1 cellular context compared by ENCODE assay signal in genomic region chr12:50222275-50222783, GRCh38.
TF ChIP-seq lines count a peak whose summit lies in the region.

No MANE protein-coding gene starts in this region.

TF ChIP-seq in HEK293, 187 proteins besides CTCF, POLR2A, EP300 and RAD21 (continued from another document and continues in another):
- no peak for TF ChIP-seq ZNF645 (tag by site-specific recombination; IDR thresholded peaks at IDR 0.05)
- TF ChIP-seq ZNF112 (tag by site-specific recombination; IDR thresholded peaks at IDR 0.05) = no peak
- TF ChIP-seq ZNF10 (tag by site-specific recombination; IDR thresholded peaks at IDR 0.05) = no peak
- TF ChIP-seq PRDM4 (tag by site-specific recombination; IDR thresholded peaks at IDR 0.05) = no peak
- no peak for TF ChIP-seq ATF2 (tag by site-specific recombination; IDR thresholded peaks at IDR 0.05; ENCODE audit: low read depth)
- TF ChIP-seq ZNF585B (tag by site-specific recombination; IDR thresholded peaks at IDR 0.05) = no peak
- peak; percentile 26; the same call in 1 of the 2 replicates for TF ChIP-seq OSR2 (tag by site-specific recombination; IDR thresholded peaks at IDR 0.05)
- TF ChIP-seq ZNF837 (tag by site-specific recombination; IDR thresholded peaks at IDR 0.05) = no peak
- TF ChIP-seq ZNF248 (tag by site-specific recombination; IDR thresholded peaks at IDR 0.05) = no peak
- TF ChIP-seq ZNF214 (tag by site-specific recombination; IDR thresholded peaks at IDR 0.05; ENCODE audit: borderline replicate concordance) = no peak
- no peak for TF ChIP-seq ZNF664 (tag by site-specific recombination; IDR thresholded peaks at IDR 0.05)
- TF ChIP-seq ZNF292 (tag by site-specific recombination; IDR thresholded peaks at IDR 0.05; ENCODE audit: borderline replicate concordance, low read depth) = no peak
- TF ChIP-seq ZSCAN30 (tag by site-specific recombination; IDR thresholded peaks at IDR 0.05) = no peak
- TF ChIP-seq ZNF354C (tag by site-specific recombination; IDR thresholded peaks at IDR 0.05; ENCODE audit: borderline replicate concordance, low read depth) = no peak
- TF ChIP-seq, protein P1, sequence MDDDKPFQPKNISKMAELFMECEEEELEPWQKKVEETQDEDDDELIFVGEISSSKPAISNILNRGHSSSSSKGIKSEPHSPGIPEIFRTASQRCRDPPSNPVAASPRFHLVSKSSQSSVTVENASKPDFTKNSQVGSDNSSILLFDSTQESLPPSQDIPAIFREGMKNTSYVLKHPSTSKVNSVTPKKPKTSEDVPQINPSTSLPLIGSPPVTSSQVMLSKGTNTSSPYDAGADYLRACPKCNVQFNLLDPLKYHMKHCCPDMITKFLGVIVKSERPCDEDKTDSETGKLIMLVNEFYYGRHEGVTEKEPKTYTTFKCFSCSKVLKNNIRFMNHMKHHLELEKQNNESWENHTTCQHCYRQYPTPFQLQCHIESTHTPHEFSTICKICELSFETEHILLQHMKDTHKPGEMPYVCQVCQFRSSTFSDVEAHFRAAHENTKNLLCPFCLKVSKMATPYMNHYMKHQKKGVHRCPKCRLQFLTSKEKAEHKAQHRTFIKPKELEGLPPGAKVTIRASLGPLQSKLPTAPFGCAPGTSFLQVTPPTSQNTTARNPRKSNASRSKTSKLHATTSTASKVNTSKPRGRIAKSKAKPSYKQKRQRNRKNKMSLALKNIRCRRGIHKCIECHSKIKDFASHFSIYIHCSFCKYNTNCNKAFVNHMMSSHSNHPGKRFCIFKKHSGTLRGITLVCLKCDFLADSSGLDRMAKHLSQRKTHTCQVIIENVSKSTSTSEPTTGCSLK (tag by site-specific recombination; IDR thresholded peaks at IDR 0.05) = no peak
- TF ChIP-seq YY2 (tag by site-specific recombination; IDR thresholded peaks at IDR 0.05) = no peak
- TF ChIP-seq SCRT2 (tag by site-specific recombination; IDR thresholded peaks at IDR 0.05) = peak; percentile 29; the same call in 1 of the 2 replicates
- TF ChIP-seq ZNF223 (tag by site-specific recombination; IDR thresholded peaks at IDR 0.05) = no peak
- TF ChIP-seq YY1 (tag by site-specific recombination; IDR thresholded peaks at IDR 0.05) = no peak
- TF ChIP-seq ZNF211 (tag by site-specific recombination; IDR thresholded peaks at IDR 0.05; ENCODE audit: low read depth) = no peak
- no peak for TF ChIP-seq PRDM2 (tag by site-specific recombination; IDR thresholded peaks at IDR 0.05; ENCODE audit: borderline replicate concordance)
- TF ChIP-seq ZNF16 (tag by site-specific recombination; IDR thresholded peaks at IDR 0.05; ENCODE audit: low read depth) = no peak
- no peak for TF ChIP-seq KLF17 (tag by site-specific recombination; IDR thresholded peaks at IDR 0.05)
- TF ChIP-seq ZNF518A (tag by site-specific recombination; conservative IDR thresholded peaks at IDR 0.05; ENCODE audit: low read depth) = no peak
- TF ChIP-seq HOXD13 (CRISPR knock-in tag; IDR thresholded peaks at IDR 0.05; ENCODE audit: borderline replicate concordance) = no peak
- TF ChIP-seq ZNF121 (tag by site-specific recombination; IDR thresholded peaks at IDR 0.05) = no peak
- TF ChIP-seq KLF10 (tag by site-specific recombination; IDR thresholded peaks at IDR 0.05) = peak; percentile 41; the same call in 1 of the 2 replicates
- TF ChIP-seq ZNF184 (tag by site-specific recombination; IDR thresholded peaks at IDR 0.05) = no peak
- TF ChIP-seq GLIS2 (tag by site-specific recombination; IDR thresholded peaks at IDR 0.05) = no peak
- TF ChIP-seq WT1 (tag by site-specific recombination; IDR thresholded peaks at IDR 0.05) = no peak; the same call in 1 of the 2 replicates
- no peak for TF ChIP-seq ZNF561 (tag by site-specific recombination; IDR thresholded peaks at IDR 0.05; ENCODE audit: borderline replicate concordance)
- no peak for TF ChIP-seq ZSCAN5A (tag by site-specific recombination; IDR thresholded peaks at IDR 0.05)
- no peak for TF ChIP-seq ZNF776 (tag by site-specific recombination; IDR thresholded peaks at IDR 0.05; ENCODE audit: borderline replicate concordance)
- TF ChIP-seq PATZ1 (tag by site-specific recombination; IDR thresholded peaks at IDR 0.05) = no peak
